In the genomic region with DNA sequence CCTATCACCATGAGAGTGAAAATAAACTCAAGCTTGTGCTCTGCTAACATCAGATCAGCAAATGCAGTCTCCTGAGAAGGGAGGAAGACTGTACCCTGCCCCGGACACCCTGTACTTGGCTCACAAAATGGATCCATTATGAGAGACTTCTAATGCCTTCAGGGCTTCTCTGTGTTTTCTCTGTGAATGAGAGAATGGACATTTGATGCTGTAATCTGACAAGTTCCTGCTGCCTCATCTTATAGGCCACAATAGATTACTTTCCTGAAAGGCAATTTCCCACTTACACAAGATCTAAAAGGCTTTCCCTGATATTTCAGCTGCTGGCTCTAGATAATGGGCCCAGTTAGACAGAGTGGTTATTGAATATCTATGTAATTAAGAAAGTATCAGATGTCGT, we compare ENCODE assay signal across 13 cellular contexts.
DNase-seq lines count a peak whose midpoint lies in the region; ATAC-seq and TF ChIP-seq lines count a peak whose summit lies in the region.
"Had no signal": no experiment of that assay in that cellular context is flagged by ENCODE, and none has a peak within 500 bp of the region (broad histone marks: within the 10 kb centered on the region; RNA-seq: fewer than 3 reads in every experiment).

No MANE protein-coding gene starts in this region.

- H4K20me1 ChIP-seq in SK-N-SH (ENCODE audit: insufficient read depth) = no peaks in the 10 kb centered on the region

- CTCF ChIA-PET in SK-N-SH (lab: Yijun Ruan, JAX) = interaction anchor here (1.3 kb wide), 1 partner anchor 64 kb away, joined by 3 read pairs; no protein-coding TSS in a partner anchor

- in situ Hi-C loops in SK-MEL-5 (cut with HindIII; ENCODE audit: low pct_unique_long_range_greater_than_20kb, low sequenced_read_pairs) = no loop called here

- no peak for TF ChIP-seq CTCF in SK-N-SH (IDR thresholded peaks at IDR 0.05)
- TF ChIP-seq CTCF in foreskin fibroblast (IDR thresholded peaks at IDR 0.05; ENCODE audit: low read depth, low read length) = no peak
- TF ChIP-seq CTCF in GM20000 (IDR thresholded peaks at IDR 0.05; ENCODE audit: extremely low read depth, missing control alignments) = no peak

- H3K4me3 ChIP-seq in SK-N-SH (ENCODE audit: low read depth in 2 of 2, low read length in 1 of 2) (no peak overlapping the region), foreskin fibroblast (ENCODE audit: low read depth in 1 of 2, low read length in 2 of 2) (no peak overlapping the region)
- H3K4me3 ChIP-seq: A549, SK-N-MC had no signal

- no peak overlapping the region for H3K4me2 ChIP-seq in SK-N-SH
- H3K4me2 ChIP-seq: A549 had no signal

- no peak overlapping the region for H3K9ac ChIP-seq in SK-N-SH

- H3K36me3 ChIP-seq in SK-N-SH (replicated peaks in 1 of 2; ENCODE audit: control insufficient read depth in 1 of 2, insufficient read depth in 2 of 2, low read length in 1 of 2) = no peaks in the 10 kb centered on the region

- H3K27ac ChIP-seq in SK-N-SH (ENCODE audit: low read depth in 2 of 2, low read length in 1 of 2) = no peak overlapping the region
- H3K27ac ChIP-seq: A549, SK-N-MC had no signal

- H3K9me2 ChIP-seq in SK-N-SH = no peaks in the 10 kb centered on the region

- no peak for TF ChIP-seq EP300 in SK-N-SH (IDR thresholded peaks at IDR 0.05; ENCODE audit: borderline replicate concordance in 1 of 2, low read depth in 1 of 2, low read length in 1 of 2)

- 6% methylated on average over 2 of the region's 2 CpGs for WGBS in SK-N-SH (ENCODE audit: low lambda C conversion rate)

- no peak for TF ChIP-seq RAD21 in SK-N-SH (IDR thresholded peaks at IDR 0.05; ENCODE audit: low read length)

- ATAC-seq in SK-N-SH treated with all-trans-retinoic acid at 6 μM for 48 hours = no peak
- ATAC-seq: A549, HCT116, PC-3 had no signal

- H3K4me1 ChIP-seq in SK-N-SH (ENCODE audit: control insufficient read depth in 1 of 2, insufficient read depth in 2 of 2, low read depth in 1 of 2, low read length in 1 of 2) = no peaks in the 10 kb centered on the region
- H3K4me1 ChIP-seq: A549 had no signal

- POLR2A ChIA-PET in SK-N-SH (lab: Yijun Ruan, JAX) = no interaction called here

- H3K9me3 ChIP-seq in SK-N-SH = no peaks in the 10 kb centered on the region
- H3K9me3 ChIP-seq: A549 had no signal

- DNase-seq in SK-N-SH (peak; percentile 9), NCI-H2107 (lab: John Stamatoyannopoulos, UW) (peak; percentile 8), SK-MEL-5 (ENCODE audit: low read depth, low spot score) (peak; percentile 96), foreskin fibroblast (no peak), GM20000 (ENCODE audit: low spot score) (no peak), kidney tubule cell (ENCODE audit: low spot score) (no peak), AG20443 (ENCODE audit: low spot score) (no peak)
- DNase-seq: NCI-H187 treated with DMSO at 0.1 percent for 48 hours, PC-3 had no signal

- no peaks in the 10 kb centered on the region for H3K79me2 ChIP-seq in SK-N-SH (ENCODE audit: insufficient read depth)

- H3K27me3 ChIP-seq in SK-N-SH (ENCODE audit: insufficient read depth) = no peaks in the 10 kb centered on the region

- no peaks in the 10 kb centered on the region for H3F3A ChIP-seq in SK-N-SH (replicated peaks; ENCODE audit: insufficient read depth)

- no peak overlapping the region for H2AFZ ChIP-seq in SK-N-SH (ENCODE audit: low read depth)

TF ChIP-seq in SK-N-SH, 30 proteins besides CTCF, POLR2A, EP300 and RAD21:
- TF ChIP-seq SIN3A (IDR thresholded peaks at IDR 0.05; ENCODE audit: borderline replicate concordance, low read depth, low read length) (no peak), RXRA (IDR thresholded peaks at IDR 0.05; ENCODE audit: borderline replicate concordance, low read depth) (no peak), TAF1 (IDR thresholded peaks at IDR 0.05; ENCODE audit: borderline replicate concordance, low read depth, low read length) (no peak), POLR2AphosphoS5 (IDR thresholded peaks at IDR 0.05; ENCODE audit: low read depth, low read length) (no peak), ELF1 (IDR thresholded peaks at IDR 0.05) (no peak), RFX5 (IDR thresholded peaks at IDR 0.05; ENCODE audit: low read length) (no peak)
- TF ChIP-seq, protein P1, sequence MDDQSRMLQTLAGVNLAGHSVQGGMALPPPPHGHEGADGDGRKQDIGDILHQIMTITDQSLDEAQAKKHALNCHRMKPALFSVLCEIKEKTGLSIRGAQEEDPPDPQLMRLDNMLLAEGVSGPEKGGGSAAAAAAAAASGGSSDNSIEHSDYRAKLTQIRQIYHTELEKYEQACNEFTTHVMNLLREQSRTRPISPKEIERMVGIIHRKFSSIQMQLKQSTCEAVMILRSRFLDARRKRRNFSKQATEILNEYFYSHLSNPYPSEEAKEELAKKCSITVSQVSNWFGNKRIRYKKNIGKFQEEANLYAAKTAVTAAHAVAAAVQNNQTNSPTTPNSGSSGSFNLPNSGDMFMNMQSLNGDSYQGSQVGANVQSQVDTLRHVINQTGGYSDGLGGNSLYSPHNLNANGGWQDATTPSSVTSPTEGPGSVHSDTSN (IDR thresholded peaks at IDR 0.05) = no peak

TF ChIP-seq in SK-N-SH treated with all-trans-retinoic acid at 6 μM for 48 hours, 23 proteins besides CTCF, POLR2A, EP300 and RAD21:
- TF ChIP-seq, protein P2, sequence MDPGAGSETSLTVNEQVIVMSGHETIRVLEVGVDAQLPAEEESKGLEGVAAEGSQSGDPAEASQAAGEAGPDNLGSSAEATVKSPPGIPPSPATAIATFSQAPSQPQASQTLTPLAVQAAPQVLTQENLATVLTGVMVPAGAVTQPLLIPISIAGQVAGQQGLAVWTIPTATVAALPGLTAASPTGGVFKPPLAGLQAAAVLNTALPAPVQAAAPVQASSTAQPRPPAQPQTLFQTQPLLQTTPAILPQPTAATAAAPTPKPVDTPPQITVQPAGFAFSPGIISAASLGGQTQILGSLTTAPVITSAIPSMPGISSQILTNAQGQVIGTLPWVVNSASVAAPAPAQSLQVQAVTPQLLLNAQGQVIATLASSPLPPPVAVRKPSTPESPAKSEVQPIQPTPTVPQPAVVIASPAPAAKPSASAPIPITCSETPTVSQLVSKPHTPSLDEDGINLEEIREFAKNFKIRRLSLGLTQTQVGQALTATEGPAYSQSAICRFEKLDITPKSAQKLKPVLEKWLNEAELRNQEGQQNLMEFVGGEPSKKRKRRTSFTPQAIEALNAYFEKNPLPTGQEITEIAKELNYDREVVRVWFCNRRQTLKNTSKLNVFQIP (CRISPR knock-in tag; IDR thresholded peaks at IDR 0.05; ENCODE audit: borderline replicate concordance, low read depth) = no peak
- TF ChIP-seq, protein P3, sequence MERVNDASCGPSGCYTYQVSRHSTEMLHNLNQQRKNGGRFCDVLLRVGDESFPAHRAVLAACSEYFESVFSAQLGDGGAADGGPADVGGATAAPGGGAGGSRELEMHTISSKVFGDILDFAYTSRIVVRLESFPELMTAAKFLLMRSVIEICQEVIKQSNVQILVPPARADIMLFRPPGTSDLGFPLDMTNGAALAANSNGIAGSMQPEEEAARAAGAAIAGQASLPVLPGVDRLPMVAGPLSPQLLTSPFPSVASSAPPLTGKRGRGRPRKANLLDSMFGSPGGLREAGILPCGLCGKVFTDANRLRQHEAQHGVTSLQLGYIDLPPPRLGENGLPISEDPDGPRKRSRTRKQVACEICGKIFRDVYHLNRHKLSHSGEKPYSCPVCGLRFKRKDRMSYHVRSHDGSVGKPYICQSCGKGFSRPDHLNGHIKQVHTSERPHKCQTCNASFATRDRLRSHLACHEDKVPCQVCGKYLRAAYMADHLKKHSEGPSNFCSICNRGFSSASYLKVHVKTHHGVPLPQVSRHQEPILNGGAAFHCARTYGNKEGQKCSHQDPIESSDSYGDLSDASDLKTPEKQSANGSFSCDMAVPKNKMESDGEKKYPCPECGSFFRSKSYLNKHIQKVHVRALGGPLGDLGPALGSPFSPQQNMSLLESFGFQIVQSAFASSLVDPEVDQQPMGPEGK (CRISPR knock-in tag; IDR thresholded peaks at IDR 0.05; ENCODE audit: borderline replicate concordance) = no peak

Comparison
In these comparisons a context has a peak if more than half of its experiments do, and no peak if none do; other contexts are left out.
1. DNase-seq: peak in SK-N-SH (single experiment), NCI-H2107 (single experiment) and SK-MEL-5 (single experiment); none in foreskin fibroblast (0 of 2), GM20000 (single experiment), kidney tubule cell (single experiment) and AG20443 (single experiment).